Comparison of ENCODE assay signal across 15 cellular contexts in the genomic region with DNA sequence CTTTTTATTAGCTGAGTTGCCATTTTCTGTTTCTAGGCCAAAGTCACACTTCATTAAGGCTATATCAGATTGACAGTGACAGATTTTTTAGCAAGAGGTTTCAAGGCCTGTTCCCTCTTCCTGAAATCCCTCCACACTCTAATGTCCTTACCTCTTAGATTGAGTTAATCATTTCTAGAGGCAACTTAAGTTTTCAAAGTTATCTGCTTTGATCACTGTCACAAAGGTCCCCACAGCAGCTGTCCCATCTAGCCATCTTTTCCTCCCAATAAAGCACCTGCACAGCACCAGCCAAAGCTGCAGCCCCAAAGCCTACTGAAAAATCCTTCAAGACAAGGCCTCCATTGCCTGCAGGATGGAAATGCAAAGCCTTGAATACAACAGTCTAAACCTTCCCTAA.
"Had no signal": no experiment of that assay in that cellular context is flagged by ENCODE, and none has a peak within 500 bp of the region (broad histone marks: within the 10 kb centered on the region; RNA-seq: fewer than 3 reads in every experiment).

No MANE protein-coding gene starts in this region.

- DNase-seq: activated CD4-positive, alpha-beta T cell treated with anti-CD3 and anti-CD28 coated beads for 48 hours; activated CD8-positive, alpha-beta memory T cell treated with anti-CD3 and anti-CD28 coated beads for 24 hours; activated gamma-delta T cell treated with Interleukin-2 at 50 U/mL for 16 hours; activated T-cell treated with anti-CD3 and anti-CD28 coated beads for 4 hours; aorta; dorsolateral prefrontal cortex; esophagus squamous epithelium; foreskin fibroblast; mammary epithelial cell; naive thymus-derived CD8-positive, alpha-beta T cell; stimulated activated CD4-positive, alpha-beta T cell treated with anti-CD3 and anti-CD28 coated beads, Interleukin-2, amount 100 ng/mL, for 48 hours; stimulated activated CD8-positive, alpha-beta memory T cell treated with anti-CD3 and anti-CD28 coated beads, Interleukin-4, amount 100 ng/mL, for 48 hours; stimulated activated naive CD8-positive, alpha-beta T cell treated with anti-CD3 and anti-CD28 coated beads, Interleukin-15, amount 100 ng/mL, for 72 hours; T-helper 1 cell had no signal

- H3K27me3 Mint-ChIP-seq: naive thymus-derived CD8-positive, alpha-beta T cell; stimulated activated naive CD8-positive, alpha-beta T cell treated with anti-CD3 and anti-CD28 coated beads, Interleukin-15, amount 100 ng/mL, for 72 hours had no signal

- H3K4me3 Mint-ChIP-seq: stimulated activated naive CD8-positive, alpha-beta T cell treated with anti-CD3 and anti-CD28 coated beads, Interleukin-15, amount 100 ng/mL, for 72 hours had no signal

- H3K27ac ChIP-seq: dorsolateral prefrontal cortex, esophagus squamous epithelium had no signal

- H3K27me3 ChIP-seq: dorsolateral prefrontal cortex, esophagus squamous epithelium, testis had no signal

- ATAC-seq: naive thymus-derived CD8-positive, alpha-beta T cell; stimulated activated naive CD8-positive, alpha-beta T cell treated with anti-CD3 and anti-CD28 coated beads, Interleukin-15, amount 100 ng/mL, for 72 hours had no signal

- H3K4me3 ChIP-seq: dorsolateral prefrontal cortex, esophagus squamous epithelium, testis had no signal

- H3K9me3 Mint-ChIP-seq: naive thymus-derived CD8-positive, alpha-beta T cell; stimulated activated naive CD8-positive, alpha-beta T cell treated with anti-CD3 and anti-CD28 coated beads, Interleukin-15, amount 100 ng/mL, for 72 hours had no signal

- H3K9me3 ChIP-seq: esophagus squamous epithelium, testis had no signal
